14 cellular contexts compared by ENCODE assay signal in the genomic region with DNA sequence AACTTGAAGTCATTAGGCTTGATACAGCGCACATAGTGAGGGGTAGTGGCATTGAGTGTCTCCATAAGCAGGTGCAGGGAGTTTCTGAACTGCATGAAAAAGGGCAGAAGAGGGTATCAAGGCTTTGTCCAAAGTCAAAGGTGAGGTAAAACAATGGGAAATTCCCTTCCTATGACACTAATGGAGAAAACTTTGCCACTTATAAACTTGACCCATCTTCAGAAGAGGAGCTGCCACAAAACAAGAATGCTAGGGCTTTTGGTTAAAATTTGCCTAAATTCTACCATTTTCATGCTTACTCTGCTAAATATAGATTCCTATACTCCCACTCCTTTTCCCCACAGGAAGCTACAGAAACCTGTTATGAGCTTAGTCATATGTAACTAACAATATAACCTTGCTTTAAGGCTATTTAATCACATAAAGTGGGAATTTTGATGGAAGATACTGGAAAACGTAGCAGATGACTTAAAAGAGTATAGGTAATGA.
A peak's percentile ranks its signal among the peaks of the same experiment; 100 is the strongest.
DNase-seq lines count a peak whose midpoint lies in the region; ATAC-seq and TF ChIP-seq lines count a peak whose summit lies in the region.
"Had no signal": no experiment of that assay in that cellular context is flagged by ENCODE, and none has a peak within 500 bp of the region (broad histone marks: within the 10 kb centered on the region; RNA-seq: fewer than 3 reads in every experiment).

No MANE protein-coding gene starts in this region.

- no peaks in the 10 kb centered on the region for H3K9me3 Mint-ChIP-seq in activated naive CD8-positive, alpha-beta T cell treated with anti-CD3 and anti-CD28 coated beads, Interleukin-2, amount 50 U/mL, for 24 hours
- H3K9me3 Mint-ChIP-seq: dendritic cell treated with granulocyte-macrophage colony-stimulating factor and Interleukin-4, amounts not matched to agents 40 ng/mL and 50 ng/mL, for 4 days; nephron progenitor cell had no signal

- H3K27ac ChIP-seq in suprapubic skin (no peak overlapping the region), Peyer's patch (no peak overlapping the region)
- H3K27ac ChIP-seq: BLaER1 had no signal

- 92% methylated on average over 2 of the region's 2 CpGs for WGBS in suprapubic skin

- H3K36me3 Mint-ChIP-seq in activated naive CD8-positive, alpha-beta T cell treated with anti-CD3 and anti-CD28 coated beads, Interleukin-2, amount 50 U/mL, for 24 hours (ENCODE audit: low read depth), result peaks cover 24% of the 10 kb centered on the region

- TF ChIP-seq POLR2A in suprapubic skin (IDR thresholded peaks at IDR 0.05), result no peak
- no peak for TF ChIP-seq POLR2A in Peyer's patch (IDR thresholded peaks at IDR 0.05)

- H3K9me3 ChIP-seq in suprapubic skin (no peaks in the 10 kb centered on the region), Peyer's patch (no peaks in the 10 kb centered on the region)
- H3K9me3 ChIP-seq: BLaER1 had no signal

- H3K27me3 Mint-ChIP-seq in activated naive CD8-positive, alpha-beta T cell treated with anti-CD3 and anti-CD28 coated beads, Interleukin-2, amount 50 U/mL, for 24 hours, result no peaks in the 10 kb centered on the region
- H3K27me3 Mint-ChIP-seq: dendritic cell treated with granulocyte-macrophage colony-stimulating factor and Interleukin-4, amounts not matched to agents 40 ng/mL and 50 ng/mL, for 4 days had no signal

- peak overlapping the region; percentile 2; the same call in 1 of the 2 replicates for H3K4me3 ChIP-seq in GM08714 (ENCODE audit: low read length)
- no peak overlapping the region for H3K4me3 ChIP-seq in suprapubic skin
- no peak overlapping the region for H3K4me3 ChIP-seq in Peyer's patch
- H3K4me3 ChIP-seq: BLaER1 had no signal

- peaks cover 71% of the 10 kb centered on the region for H3K36me3 ChIP-seq in suprapubic skin
- H3K36me3 ChIP-seq in Peyer's patch, result peaks cover 0 to 29% (median 0%) of the 10 kb centered on the region in 3 donors

- ATAC-seq in GM19397 (IDR thresholded peaks at IDR 0.05; ENCODE audit: unreplicated experiment) (peak; percentile 45), HG03039 (IDR thresholded peaks at IDR 0.05; ENCODE audit: unreplicated experiment) (peak; percentile 37)
- peak; percentile 42 for ATAC-seq in activated naive CD8-positive, alpha-beta T cell treated with anti-CD3 and anti-CD28 coated beads, Interleukin-2, amount 50 U/mL, for 24 hours
- ATAC-seq: HepG2 had no signal

- H3K27ac Mint-ChIP-seq in activated naive CD8-positive, alpha-beta T cell treated with anti-CD3 and anti-CD28 coated beads, Interleukin-2, amount 50 U/mL, for 24 hours, result peak overlapping the region; percentile 82
- H3K27ac Mint-ChIP-seq: dendritic cell treated with granulocyte-macrophage colony-stimulating factor and Interleukin-4, amounts not matched to agents 40 ng/mL and 50 ng/mL, for 4 days; nephron progenitor cell had no signal

- H3K4me3 Mint-ChIP-seq in activated naive CD8-positive, alpha-beta T cell treated with anti-CD3 and anti-CD28 coated beads, Interleukin-2, amount 50 U/mL, for 24 hours, result no peak overlapping the region
- H3K4me3 Mint-ChIP-seq: dendritic cell treated with granulocyte-macrophage colony-stimulating factor and Interleukin-4, amounts not matched to agents 40 ng/mL and 50 ng/mL, for 4 days; nephron progenitor cell had no signal

- H3K4me1 ChIP-seq in suprapubic skin (no peaks in the 10 kb centered on the region), Peyer's patch (no peaks in the 10 kb centered on the region)

- TF ChIP-seq EP300 in suprapubic skin (IDR thresholded peaks at IDR 0.05), result no peak

- no peaks in the 10 kb centered on the region for H3K27me3 ChIP-seq in suprapubic skin
- H3K27me3 ChIP-seq in Peyer's patch, result no peaks in the 10 kb centered on the region
- H3K27me3 ChIP-seq: BLaER1 had no signal

- peaks cover 36% of the 10 kb centered on the region for H3K4me1 Mint-ChIP-seq in activated naive CD8-positive, alpha-beta T cell treated with anti-CD3 and anti-CD28 coated beads, Interleukin-2, amount 50 U/mL, for 24 hours
- H3K4me1 Mint-ChIP-seq: nephron progenitor cell had no signal

- no peak for TF ChIP-seq CTCF in suprapubic skin (IDR thresholded peaks at IDR 0.05)
- no peak for TF ChIP-seq CTCF in Peyer's patch (IDR thresholded peaks at IDR 0.05)

- no peak for DNase-seq in activated naive CD8-positive, alpha-beta T cell treated with anti-CD3 and anti-CD28 coated beads, Interleukin-2, amount 50 U/mL, for 24 hours
- no peak for DNase-seq in suprapubic skin (ENCODE audit: low spot score in 2 of 2)
- DNase-seq in activated gamma-delta T cell (lab: John Stamatoyannopoulos, UW), result no peak
- no peak for DNase-seq in A172 (ENCODE audit: low spot score)
- DNase-seq in Peyer's patch, result no peak
- DNase-seq: activated CD8-positive, alpha-beta memory T cell treated with anti-CD3 and anti-CD28 coated beads, Interleukin-2, amount 50 U/mL, for 4 hours; NCI-H345; nephron progenitor cell had no signal
